In the genomic region with DNA sequence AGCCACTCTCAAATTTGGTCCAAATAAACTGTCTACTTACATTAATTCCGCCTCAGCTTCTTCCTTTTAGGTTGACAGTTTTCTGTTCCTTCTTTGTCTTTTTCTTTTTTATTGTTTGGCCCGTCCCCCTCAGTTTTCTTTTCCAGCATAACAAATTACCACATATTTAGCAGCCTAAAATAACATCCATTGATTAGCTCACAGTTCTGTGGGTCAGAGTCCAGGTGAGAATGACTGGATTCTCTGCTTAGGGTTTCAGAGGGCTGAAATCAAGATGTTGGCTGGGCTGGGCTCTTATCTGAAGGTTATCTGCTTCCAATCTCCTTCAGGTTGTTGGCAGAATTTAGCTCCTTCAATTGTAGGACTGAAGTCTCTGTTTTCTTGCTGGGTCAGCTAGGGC, we compare ENCODE assay signal across 24 cellular contexts. TPM values are rescaled to one million over a fixed set of nuclear protein-coding genes. Genes with fewer than 3 reads are reported as not detected.
A peak's percentile ranks its signal among the peaks of the same experiment; 100 is the strongest.
DNase-seq lines count a peak whose midpoint lies in the region; ATAC-seq, FAIRE-seq and TF ChIP-seq lines count a peak whose summit lies in the region.
"Had no signal": no experiment of that assay in that cellular context is flagged by ENCODE, and none has a peak within 500 bp of the region (broad histone marks: within the 10 kb centered on the region; RNA-seq: fewer than 3 reads in every experiment).

No MANE protein-coding gene starts in this region.

- BruUV-seq in HepG2 (replicated peaks; lab: Mats Ljungman, UMichigan) = no TSS peak

- no peak overlapping the region for H3K9ac ChIP-seq in liver (ENCODE audit: low read depth in 1 of 2, low read length in 2 of 2)
- H3K9ac ChIP-seq in HepG2 (ENCODE audit: insufficient read depth, low read depth, low read length) = no peak overlapping the region
- no peak overlapping the region for H3K9ac ChIP-seq in mesendoderm (ENCODE audit: low read length)
- H3K9ac ChIP-seq: BLaER1 had no signal

- WGBS in liver = 47% methylated on average over 2 of the region's 2 CpGs
- whole genome bisulfite sequencing in HepG2 (ENCODE audit: low lambda C conversion rate) = 52% methylated on average over 2 of the region's 2 CpGs
- WGBS in mesendoderm (ENCODE audit: extremely low coverage, insufficient coverage, low lambda C conversion rate) = no CpG with 5 or more reads among the region's 2 CpGs
- 48 to 78% (median 61%) methylated on average over 2 of the region's 2 CpGs for WGBS in small intestine, 3 donors

- H3K4me2 ChIP-seq in HepG2 (ENCODE audit: low read depth, low read length) = no peak overlapping the region
- H3K4me2 ChIP-seq in mesendoderm (ENCODE audit: low read length) = no peak overlapping the region
- H3K4me2 ChIP-seq: A549, BLaER1 had no signal

- H3K27ac ChIP-seq in liver (ENCODE audit: low read depth in 1 of 2, low read length in 2 of 2) (no peak overlapping the region), HepG2 (ENCODE audit: extremely low read length, insufficient read depth, low read length) (no peak overlapping the region), mesendoderm (ENCODE audit: low read depth, low read length) (no peak overlapping the region), small intestine (ENCODE audit: low read depth in 1 of 2, low read length in 1 of 2) (no peak overlapping the region)
- H3K27ac ChIP-seq: 22Rv1, A549, BLaER1 had no signal

- intact Hi-C loops in HepG2 (cut with micrococcal nuclease; ENCODE audit: unreplicated experiment) = no loop called here

- H2BK120ac ChIP-seq in mesendoderm (ENCODE audit: low read depth, low read length) = no peak overlapping the region

- FAIRE-seq in HepG2 (lab: Jason Lieb, UNC) (no peak), small intestine (lab: Jason Lieb, UNC) (no peak)
- FAIRE-seq: A549, D721Med, GM12878, GM12892, GM18507 had no signal

- TF ChIP-seq CTCF in liver (IDR thresholded peaks at IDR 0.05; ENCODE audit: low read depth, low read length, missing input control) = no peak
- no peak for TF ChIP-seq CTCF in HepG2 (CRISPR knock-in tag; IDR thresholded peaks at IDR 0.05)

- no peak overlapping the region for H4K5ac ChIP-seq in mesendoderm (ENCODE audit: low read length)

- no peak overlapping the region for H3K4me3 ChIP-seq in liver (ENCODE audit: low read depth in 1 of 3, low read length in 3 of 3)
- H3K4me3 ChIP-seq in HepG2 (replicated peaks in 1 of 3; ENCODE audit: insufficient read depth in 1 of 3, low read depth in 2 of 3, low read length in 3 of 3) = no peak overlapping the region
- H3K4me3 ChIP-seq in mesendoderm (ENCODE audit: low read length) = no peak overlapping the region
- no peak overlapping the region for H3K4me3 ChIP-seq in small intestine (ENCODE audit: low read depth in 1 of 2, low read length in 2 of 2)
- H3K4me3 ChIP-seq: A549, BLaER1, GM12878 had no signal

- CTCF ChIA-PET in HepG2 (lab: Yijun Ruan, JAX; ENCODE audit: low intra/inter-chr PET ratio, low total read pairs) = no interaction called here

- H3K56ac ChIP-seq in mesendoderm (ENCODE audit: low read length) = no peak overlapping the region

- no peak overlapping the region for H2AFZ ChIP-seq in HepG2 (ENCODE audit: low read length)

- in situ Hi-C loops in HepG2 (cut with HindIII; ENCODE audit: extremely low pct_ligation_motif_present, low pct_unique_long_range_greater_than_20kb) = no loop called here

- H3K79me1 ChIP-seq in mesendoderm (ENCODE audit: low read length) = no peaks in the 10 kb centered on the region

- H2BK5ac ChIP-seq in mesendoderm (ENCODE audit: low read length) = no peak overlapping the region

- TF ChIP-seq EP300 in HepG2 (IDR thresholded peaks at IDR 0.05; ENCODE audit: low read depth in 2 of 2, low read length in 2 of 2) = no peak
- TF ChIP-seq EP300 in HepG2 (CRISPR knock-in tag; IDR thresholded peaks at IDR 0.05; ENCODE audit: borderline replicate concordance) = no peak

- no peak overlapping the region for H3K18ac ChIP-seq in mesendoderm (ENCODE audit: low read length)

- no peak for TF ChIP-seq POLR2A in HepG2 (IDR thresholded peaks at IDR 0.05; ENCODE audit: insufficient read depth in 1 of 2, low read depth in 2 of 2, low read length in 2 of 2)

- H3K79me2 ChIP-seq in HepG2 (ENCODE audit: insufficient read depth, low read length) (no peaks in the 10 kb centered on the region), mesendoderm (ENCODE audit: control insufficient read depth, insufficient read depth, low read length) (no peaks in the 10 kb centered on the region)

- no peak overlapping the region for H2BK15ac ChIP-seq in mesendoderm (replicated peaks; ENCODE audit: low read depth)

- H3K9me3 ChIP-seq in liver (ENCODE audit: control insufficient read depth in 4 of 4, low read length in 3 of 4) = no peaks in the 10 kb centered on the region
- H3K9me3 ChIP-seq in HepG2 (ENCODE audit: low read length) = no peaks in the 10 kb centered on the region
- H3K9me3 ChIP-seq in small intestine (ENCODE audit: control insufficient read depth, low read depth) = no peaks in the 10 kb centered on the region
- H3K9me3 ChIP-seq: A549, BE2C, BLaER1, Caco-2 had no signal

- H3K4ac ChIP-seq in mesendoderm (ENCODE audit: low read depth, low read length) = no peak overlapping the region

- DNase-seq in HepG2 (ENCODE audit: low spot score) (no peak), left lobe of liver (ENCODE audit: low spot score) (no peak), mesendoderm (peak; percentile 69), small intestine (peak; percentile 15), ureter (ENCODE audit: low spot score) (no peak), DMS79 treated with DMSO at 0.1 percent for 48 hours (lab: John Stamatoyannopoulos, UW) (no peak)
- no peak for DNase-seq in activated CD8-positive, alpha-beta memory T cell treated with anti-CD3 and anti-CD28 coated beads for 24 hours
- DNase-seq: BE2C; C1 segment of cervical spinal cord; Caco-2; Calu3; CD4-positive, alpha-beta T cell; CD8-positive, alpha-beta T cell; DND-41; EL; GDM1 had no signal

- H3K4me1 ChIP-seq in liver (ENCODE audit: control insufficient read depth in 4 of 4, insufficient read depth in 4 of 4, low read length in 3 of 4) (peaks cover 6 to 17% (median 11%) of the 10 kb centered on the region in 4 donors), HepG2 (ENCODE audit: insufficient read depth, low read length) (peaks cover 17% of the 10 kb centered on the region), mesendoderm (ENCODE audit: control insufficient read depth, low read depth, low read length) (peaks cover 21% of the 10 kb centered on the region), small intestine (ENCODE audit: control insufficient read depth in 2 of 2, insufficient read depth in 1 of 2, low read depth in 1 of 2, low read length in 1 of 2) (no peaks in the 10 kb centered on the region)
- H3K4me1 ChIP-seq: A549, BLaER1 had no signal

- no peak overlapping the region for H4K8ac ChIP-seq in mesendoderm (ENCODE audit: low read depth, low read length)

- H4K20me1 ChIP-seq in HepG2 (ENCODE audit: insufficient read depth, low read length) = no peaks in the 10 kb centered on the region
- H4K20me1 ChIP-seq: BLaER1 had no signal

- H3K36me3 ChIP-seq in liver (ENCODE audit: control insufficient read depth in 4 of 4, insufficient read depth in 3 of 4, low read depth in 1 of 4, low read length in 3 of 4) (no peaks in the 10 kb centered on the region), HepG2 (replicated peaks in 1 of 2; ENCODE audit: control insufficient read depth in 1 of 2, insufficient read depth in 2 of 2, low read length in 2 of 2) (no peaks in the 10 kb centered on the region), mesendoderm (ENCODE audit: control insufficient read depth, insufficient read depth, low read length) (no peaks in the 10 kb centered on the region), small intestine (ENCODE audit: control insufficient read depth in 2 of 2, insufficient read depth in 2 of 2, low read length in 2 of 2) (no peaks in the 10 kb centered on the region)
- H3K36me3 ChIP-seq: BLaER1 had no signal

- H2AK5ac ChIP-seq in mesendoderm (ENCODE audit: low read length) = no peak overlapping the region

- TF ChIP-seq RAD21 in liver (IDR thresholded peaks at IDR 0.05) (peak in 1 of 2 donors; percentile 32), HepG2 (CRISPR knock-in tag; IDR thresholded peaks at IDR 0.05) (no peak)

- no peaks in the 10 kb centered on the region for H3K27me3 ChIP-seq in liver (ENCODE audit: control insufficient read depth in 4 of 4, insufficient read depth in 4 of 4, low read length in 3 of 4)
- H3K27me3 ChIP-seq in HepG2 (ENCODE audit: control insufficient read depth in 1 of 2, insufficient read depth in 2 of 2, low read length in 2 of 2) = no peaks in the 10 kb centered on the region; a peak in 1 of 5 replicates
- no peaks in the 10 kb centered on the region for H3K27me3 ChIP-seq in mesendoderm (ENCODE audit: insufficient read depth, low read length, poor library complexity)
- H3K27me3 ChIP-seq in small intestine (ENCODE audit: control insufficient read depth in 2 of 2, insufficient read depth in 2 of 2, low read length in 2 of 2) = no peaks in the 10 kb centered on the region
- H3K27me3 ChIP-seq: BE2C, BLaER1 had no signal

- no peak for ATAC-seq in HepG2
- peak; percentile 84 for ATAC-seq in left lobe of liver
- ATAC-seq: A549; CD8-positive, alpha-beta T cell; GM12878 had no signal

- POLR2A ChIA-PET in HepG2 (lab: Yijun Ruan, JAX) = no interaction called here

- no peak overlapping the region for H3K23ac ChIP-seq in mesendoderm (ENCODE audit: low read length)

RNA-seq across cellular contexts. Expression of gene LCTL, which starts 24.6 kb away (rescaled TPM):
- total RNA-seq in liver (not detected), HepG2 (2016; rRNA removed; fragmentation: Illumina TruSeq; extraction: Trizol) (1.1 and 1.4 TPM in 2 replicates), left lobe of liver (not detected), ureter (not detected)
- polyA plus RNA-seq in liver (under 1 TPM in 1 of 2 donors, not detected in 1; 0.13 TPM), HepG2 (2011; rRNA removed) (0.54 and 0.96 TPM in 2 replicates), small intestine (not detected)
- 0.09 and 0.20 TPM in 2 replicates for total RNA-seq in HepG2 (2016; cell fraction: cytosol; rRNA removed; fragmentation: Illumina TruSeq; extraction: Trizol; ENCODE audit: low read depth)
- total RNA-seq in HepG2 (2016; cell fraction: insoluble cytoplasmic fraction; rRNA removed; fragmentation: Illumina TruSeq; extraction: Trizol) = 1.0 and 1.1 TPM in 2 replicates
- 0.21 and 0.37 TPM in 2 replicates for total RNA-seq in HepG2 (2016; cell fraction: membrane; rRNA removed; fragmentation: Illumina TruSeq; extraction: Trizol)
- total RNA-seq in HepG2 (2016; cell fraction: nucleus; rRNA removed; fragmentation: Illumina TruSeq; extraction: Trizol) = 0.40 and 0.41 TPM in 2 replicates
- polyA plus RNA-seq in HepG2 (2011; cell fraction: cytosol; rRNA removed) = 1.0 and 1.6 TPM in 2 replicates
- polyA plus RNA-seq in HepG2 (2011; cell fraction: nucleus; rRNA removed) = 0.43 and 0.95 TPM in 2 replicates
- 0.15 and 0.31 TPM in 2 replicates for polyA plus RNA-seq in HepG2 (2012)
- polyA plus RNA-seq in HepG2 (2016; cell fraction: cytosol; fragmentation: Illumina TruSeq; extraction: Trizol; ENCODE audit: low read depth) = 0.09 and 0.10 TPM in 2 replicates
- polyA plus RNA-seq in HepG2 (2016; cell fraction: insoluble cytoplasmic fraction; fragmentation: Illumina TruSeq; extraction: Trizol; ENCODE audit: low read depth) = 0.98 and 1.1 TPM in 2 replicates
- polyA plus RNA-seq in HepG2 (2016; cell fraction: membrane; fragmentation: Illumina TruSeq; extraction: Trizol; ENCODE audit: low read depth) = 0.08 and 0.29 TPM in 2 replicates
- 0.57 and 0.70 TPM in 2 replicates for polyA plus RNA-seq in HepG2 (2016; cell fraction: nucleus; fragmentation: Illumina TruSeq; extraction: Trizol; ENCODE audit: insufficient read depth, low read depth)
- 0.46 TPM in 1 of 2 replicates, not detected in the other for polyA minus RNA-seq in HepG2 (2011; rRNA and poly(A)+ RNA removed; ENCODE audit: low replicate concordance)
- polyA minus RNA-seq in HepG2 (2011; cell fraction: cytosol; rRNA and poly(A)+ RNA removed) = 0.97 TPM in 1 of 2 replicates, not detected in the other
- polyA minus RNA-seq in HepG2 (2011; cell fraction: nucleus; rRNA and poly(A)+ RNA removed) = 0.37 and 0.64 TPM in 2 replicates
- polyA plus RNA-seq in mesendoderm (2013, experiment 1 of 2) = 1.5 TPM
- polyA plus RNA-seq in mesendoderm (2013, experiment 2 of 2) = 1.7 TPM
- total RNA-seq: Caco-2; CD4-positive, alpha-beta T cell; CD8-positive, alpha-beta T cell; GM12878 had no signal
- polyA plus RNA-seq: A549 had no signal

Comparison
In these comparisons a context has a peak if more than half of its experiments do, and no peak if none do; other contexts are left out.
1. DNase-seq: peak in mesendoderm (single experiment) and small intestine (single experiment); none in HepG2 (single experiment), left lobe of liver (single experiment), ureter (single experiment), DMS79 treated with DMSO at 0.1 percent for 48 hours (single experiment) and activated CD8-positive, alpha-beta memory T cell treated with anti-CD3 and anti-CD28 coated beads for 24 hours (single experiment).